In genomic region chr6:168961257-168961656, GRCh38 we compare ENCODE assay signal across 34 cellular contexts.
"Had no signal": no experiment of that assay in that cellular context is flagged by ENCODE, and none has a peak within 500 bp of the region (broad histone marks: within the 10 kb centered on the region; RNA-seq: fewer than 3 reads in every experiment).

No MANE protein-coding gene starts in this region.

- H3K4me3 ChIP-seq: ascending aorta, cardiac muscle cell, MG63, PC-9 had no signal

- H3K27ac Mint-ChIP-seq: activated B cell treated with CpG ODN at 0.5 μM for 24 hours; activated CD4-positive, alpha-beta memory T cell treated with anti-CD3 and anti-CD28 coated beads for 36 hours; activated CD8-positive, alpha-beta memory T cell treated with anti-CD3 and anti-CD28 coated beads, Interleukin-2, amount 10 ng/mL, durations not matched to agents 7 days and 5 days; activated naive CD4-positive, alpha-beta T cell treated with anti-CD3 and anti-CD28 coated beads, Interleukin-2, amount 10 ng/mL, durations not matched to agents 7 days and 5 days; activated naive CD8-positive, alpha-beta T cell had no signal

- H3K4me3 Mint-ChIP-seq: activated B cell treated with CpG ODN at 0.5 μM for 24 hours; activated CD4-positive, alpha-beta memory T cell treated with anti-CD3 and anti-CD28 coated beads for 36 hours; activated CD8-positive, alpha-beta memory T cell treated with anti-CD3 and anti-CD28 coated beads, Interleukin-2, amount 10 ng/mL, durations not matched to agents 7 days and 5 days; activated naive CD4-positive, alpha-beta T cell treated with anti-CD3 and anti-CD28 coated beads, Interleukin-2, amount 10 ng/mL, durations not matched to agents 7 days and 5 days; activated naive CD8-positive, alpha-beta T cell; central memory CD8-positive, alpha-beta T cell had no signal

- ATAC-seq: activated CD8-positive, alpha-beta memory T cell treated with anti-CD3 and anti-CD28 coated beads, Interleukin-2, amount 10 ng/mL, durations not matched to agents 7 days and 5 days had no signal

- DNase-seq: activated B cell treated with CpG ODN at 0.5 μM for 24 hours; activated CD4-positive, alpha-beta memory T cell treated with anti-CD3 and anti-CD28 coated beads for 36 hours; activated CD4-positive, alpha-beta T cell treated with anti-CD3 and anti-CD28 coated beads for 4 hours; activated CD4-positive, alpha-beta T cell treated with anti-CD3 and anti-CD28 coated beads, Interleukin-2, amount 50 U/mL, for 1 hour; activated CD4-positive, CD25-positive, alpha-beta regulatory T cell treated with anti-CD3 and anti-CD28 coated beads, Interleukin-2, amount 50 U/mL, for 72 hours; activated CD8-positive, alpha-beta memory T cell treated with anti-CD3 and anti-CD28 coated beads for 24 hours; activated CD8-positive, alpha-beta memory T cell treated with anti-CD3 and anti-CD28 coated beads, Interleukin-2, amount 10 ng/mL, durations not matched to agents 7 days and 5 days; activated CD8-positive, alpha-beta memory T cell treated with anti-CD3 and anti-CD28 coated beads, Interleukin-2, amount 50 U/mL, for 48 hours; activated effector memory CD4-positive, alpha-beta T cell treated with Interleukin-2 at 50 U/mL for 16 hours; activated naive CD4-positive, alpha-beta T cell treated with anti-CD3 and anti-CD28 coated beads, Interleukin-2, amount 10 ng/mL, durations not matched to agents 7 days and 5 days; activated T-cell treated with anti-CD3 and anti-CD28 coated beads, Interleukin-2, amount 50 U/mL, for 48 hours; amygdala; Kasumi-1; KG1; MG63; NCI-H1048; NCI-H1436 treated with DMSO at 0.1 percent for 48 hours; NCI-H1694 treated with DMSO at 0.1 percent for 48 hours; NCI-H2029; NCI-H2171; NCI-H510A; NCI-H526; NCI-H748 treated with DMSO at 0.1 percent for 48 hours; PC-9; Right ventricle myocardium superior; SW 1271; T-helper 1 cell; T-helper 2 cell; T-helper 9 cell had no signal

- H3K27me3 ChIP-seq: ascending aorta, cardiac muscle cell, MG63 had no signal

- H3K36me3 ChIP-seq: ascending aorta, cardiac muscle cell, MG63 had no signal

- H3K9me3 ChIP-seq: ascending aorta had no signal

- H3K4me1 Mint-ChIP-seq: activated B cell treated with CpG ODN at 0.5 μM for 24 hours; activated CD8-positive, alpha-beta memory T cell treated with anti-CD3 and anti-CD28 coated beads, Interleukin-2, amount 10 ng/mL, durations not matched to agents 7 days and 5 days; activated naive CD4-positive, alpha-beta T cell treated with anti-CD3 and anti-CD28 coated beads, Interleukin-2, amount 10 ng/mL, durations not matched to agents 7 days and 5 days had no signal

- H3K27ac ChIP-seq: cardiac muscle cell, PC-9, VCaP had no signal

- H3K9me3 Mint-ChIP-seq: activated CD4-positive, alpha-beta memory T cell treated with anti-CD3 and anti-CD28 coated beads for 36 hours; activated naive CD4-positive, alpha-beta T cell treated with anti-CD3 and anti-CD28 coated beads, Interleukin-2, amount 10 ng/mL, durations not matched to agents 7 days and 5 days; central memory CD8-positive, alpha-beta T cell had no signal

- H3K36me3 Mint-ChIP-seq: activated CD4-positive, alpha-beta memory T cell treated with anti-CD3 and anti-CD28 coated beads for 36 hours; activated CD8-positive, alpha-beta memory T cell treated with anti-CD3 and anti-CD28 coated beads, Interleukin-2, amount 10 ng/mL, durations not matched to agents 7 days and 5 days; activated naive CD4-positive, alpha-beta T cell treated with anti-CD3 and anti-CD28 coated beads, Interleukin-2, amount 10 ng/mL, durations not matched to agents 7 days and 5 days; activated naive CD8-positive, alpha-beta T cell had no signal
